In the genomic region with DNA sequence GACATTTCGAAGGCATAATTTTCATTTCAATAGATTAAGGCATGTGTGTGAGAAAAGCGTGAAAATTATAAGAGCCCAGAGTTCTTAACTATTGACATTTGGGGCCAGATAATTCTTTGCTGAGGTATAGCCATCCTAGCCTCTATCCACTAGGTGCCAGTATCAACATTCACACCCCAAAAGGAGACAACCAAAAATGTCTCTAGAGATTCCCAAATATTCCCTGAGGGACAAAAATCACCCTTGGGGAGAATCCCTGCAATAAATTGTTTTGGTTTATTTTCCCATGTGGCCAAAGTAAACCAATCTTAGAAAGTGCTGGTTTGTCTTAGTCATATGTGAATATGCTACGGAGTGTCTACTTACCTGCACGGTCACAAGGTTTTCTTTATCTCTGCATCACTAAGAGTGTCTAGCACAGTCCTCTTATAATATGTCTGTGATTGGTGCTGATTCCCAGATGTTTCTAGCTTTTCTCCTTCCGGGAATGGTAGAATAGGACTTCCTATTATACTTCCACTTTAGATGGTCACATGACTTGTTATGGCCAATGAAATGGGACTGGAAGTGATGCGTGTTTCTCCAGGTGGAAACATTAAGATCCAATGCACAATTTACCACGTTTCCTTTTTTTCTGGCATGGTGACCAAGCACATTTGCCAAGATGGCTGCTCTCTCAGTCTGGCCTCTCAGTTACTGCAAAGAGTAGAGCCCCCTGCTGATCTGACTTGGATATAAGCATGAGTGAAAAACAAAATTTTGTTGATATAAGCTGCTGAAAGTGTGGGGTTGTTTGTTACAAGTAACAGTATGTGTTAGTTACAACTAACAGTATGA, we compare ENCODE assay signal across 2 cellular contexts.
TF ChIP-seq lines count a peak whose summit lies in the region.

No MANE protein-coding gene starts in this region.

TF ChIP-seq in IMR-90, 13 proteins besides CTCF, POLR2A, EP300 and RAD21:
- TF ChIP-seq BHLHE40 (IDR thresholded peaks at IDR 0.05; ENCODE audit: low read depth, low read length): no peak
- no peak for TF ChIP-seq MAFK (IDR thresholded peaks at IDR 0.05; ENCODE audit: low read depth, low read length)
- no peak for TF ChIP-seq FOS (IDR thresholded peaks at IDR 0.05; ENCODE audit: low read depth, low read length)
- TF ChIP-seq, protein P1, sequence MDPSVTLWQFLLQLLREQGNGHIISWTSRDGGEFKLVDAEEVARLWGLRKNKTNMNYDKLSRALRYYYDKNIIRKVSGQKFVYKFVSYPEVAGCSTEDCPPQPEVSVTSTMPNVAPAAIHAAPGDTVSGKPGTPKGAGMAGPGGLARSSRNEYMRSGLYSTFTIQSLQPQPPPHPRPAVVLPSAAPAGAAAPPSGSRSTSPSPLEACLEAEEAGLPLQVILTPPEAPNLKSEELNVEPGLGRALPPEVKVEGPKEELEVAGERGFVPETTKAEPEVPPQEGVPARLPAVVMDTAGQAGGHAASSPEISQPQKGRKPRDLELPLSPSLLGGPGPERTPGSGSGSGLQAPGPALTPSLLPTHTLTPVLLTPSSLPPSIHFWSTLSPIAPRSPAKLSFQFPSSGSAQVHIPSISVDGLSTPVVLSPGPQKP (IDR thresholded peaks at IDR 0.05; ENCODE audit: borderline replicate concordance, low read depth, low read length): no peak
- no peak for TF ChIP-seq MXI1 (IDR thresholded peaks at IDR 0.05; ENCODE audit: borderline replicate concordance, low read depth, low read length)
- no peak for TF ChIP-seq RFX5 (IDR thresholded peaks at IDR 0.05; ENCODE audit: low read depth, low read length)
- no peak for TF ChIP-seq RCOR1 (IDR thresholded peaks at IDR 0.05; ENCODE audit: insufficient replicate concordance, low read length)
- no peak for TF ChIP-seq USF2 (IDR thresholded peaks at IDR 0.05; ENCODE audit: low read depth, low read length)
- no peak for TF ChIP-seq CEBPB (IDR thresholded peaks at IDR 0.05; ENCODE audit: low read depth, low read length)
- no peak for TF ChIP-seq NFE2L2 (IDR thresholded peaks at IDR 0.05; ENCODE audit: low read depth, low read length)
- TF ChIP-seq CHD1 (IDR thresholded peaks at IDR 0.05; ENCODE audit: low read depth, low read length): no peak

TF ChIP-seq in endothelial cell of umbilical vein, 7 proteins besides CTCF, POLR2A, EP300 and RAD21:
- no peak for TF ChIP-seq JUN (IDR thresholded peaks at IDR 0.05; ENCODE audit: borderline replicate concordance, insufficient read depth, insufficient read length, low read depth)
- TF ChIP-seq, protein P2, sequence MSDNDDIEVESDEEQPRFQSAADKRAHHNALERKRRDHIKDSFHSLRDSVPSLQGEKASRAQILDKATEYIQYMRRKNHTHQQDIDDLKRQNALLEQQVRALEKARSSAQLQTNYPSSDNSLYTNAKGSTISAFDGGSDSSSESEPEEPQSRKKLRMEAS (IDR thresholded peaks at IDR 0.05; ENCODE audit: insufficient read depth, insufficient read length): no peak
- TF ChIP-seq MYC (IDR thresholded peaks at IDR 0.05; ENCODE audit: low read depth, low read length): no peak
- no peak for TF ChIP-seq EZH2 (IDR thresholded peaks at IDR 0.05; ENCODE audit: borderline replicate concordance, low read depth, low read length, severe bottlenecking)
- no peak for TF ChIP-seq POLR2AphosphoS5 (IDR thresholded peaks at IDR 0.05; ENCODE audit: insufficient read depth, low read depth, low read length)
- no peak for TF ChIP-seq GATA2 (IDR thresholded peaks at IDR 0.05; ENCODE audit: insufficient read depth, insufficient read length, low read depth, low read length)
